Comparison of ENCODE assay signal across 10 cellular contexts in genomic region chr7:12771378-12771877, GRCh38.
A peak's percentile ranks its signal among the peaks of the same experiment; 100 is the strongest.
DNase-seq lines count a peak whose midpoint lies in the region; ATAC-seq and TF ChIP-seq lines count a peak whose summit lies in the region.
"Had no signal": no experiment of that assay in that cellular context is flagged by ENCODE, and none has a peak within 500 bp of the region (broad histone marks: within the 10 kb centered on the region; RNA-seq: fewer than 3 reads in every experiment).

No MANE protein-coding gene starts in this region.

- in situ Hi-C loops in astrocyte of the spinal cord (cut with HindIII; ENCODE audit: low sequenced_read_pairs) = no loop called here

- no peak overlapping the region for H3K4me3 ChIP-seq in astrocyte of the spinal cord (ENCODE audit: low read depth, low read length)

- DNase-seq in A172 (ENCODE audit: low spot score) = peak; percentile 52
- peak; percentile 34 for DNase-seq in NCI-H146 treated with DMSO at 0.1 percent for 48 hours (lab: John Stamatoyannopoulos, UW; ENCODE audit: unreplicated experiment)
- DNase-seq in astrocyte of the spinal cord (ENCODE audit: low read depth, low spot score) = peak; percentile 71
- peak; percentile 88 to 95 for DNase-seq in lung microvascular endothelial cell (ENCODE audit: low read depth in 2 of 2)
- DNase-seq in NCI-H187 (lab: John Stamatoyannopoulos, UW) = no peak
- DNase-seq: GOT3; stimulated activated CD8-positive, alpha-beta memory T cell treated with anti-CD3 and anti-CD28 coated beads, Interleukin-4, amount 100 ng/mL, for 48 hours had no signal

- ATAC-seq in HG02885 (IDR thresholded peaks at IDR 0.05; ENCODE audit: poor library complexity, unreplicated experiment) (no peak), GM21526 (IDR thresholded peaks at IDR 0.05; ENCODE audit: low FRiP score, unreplicated experiment) (no peak), HG02870 (IDR thresholded peaks at IDR 0.05; ENCODE audit: unreplicated experiment) (no peak)

- no peak for TF ChIP-seq CTCF in astrocyte of the spinal cord (IDR thresholded peaks at IDR 0.05; ENCODE audit: low read depth, low read length)

Comparison
In these comparisons a context has a peak if more than half of its experiments do, and no peak if none do; other contexts are left out.
1. DNase-seq: peak in A172 (single experiment), NCI-H146 treated with DMSO at 0.1 percent for 48 hours (single experiment), astrocyte of the spinal cord (single experiment) and lung microvascular endothelial cell (2 of 2); none in NCI-H187 (0 of 2).